Comparison of ENCODE assay signal across 22 cellular contexts in the genomic region with DNA sequence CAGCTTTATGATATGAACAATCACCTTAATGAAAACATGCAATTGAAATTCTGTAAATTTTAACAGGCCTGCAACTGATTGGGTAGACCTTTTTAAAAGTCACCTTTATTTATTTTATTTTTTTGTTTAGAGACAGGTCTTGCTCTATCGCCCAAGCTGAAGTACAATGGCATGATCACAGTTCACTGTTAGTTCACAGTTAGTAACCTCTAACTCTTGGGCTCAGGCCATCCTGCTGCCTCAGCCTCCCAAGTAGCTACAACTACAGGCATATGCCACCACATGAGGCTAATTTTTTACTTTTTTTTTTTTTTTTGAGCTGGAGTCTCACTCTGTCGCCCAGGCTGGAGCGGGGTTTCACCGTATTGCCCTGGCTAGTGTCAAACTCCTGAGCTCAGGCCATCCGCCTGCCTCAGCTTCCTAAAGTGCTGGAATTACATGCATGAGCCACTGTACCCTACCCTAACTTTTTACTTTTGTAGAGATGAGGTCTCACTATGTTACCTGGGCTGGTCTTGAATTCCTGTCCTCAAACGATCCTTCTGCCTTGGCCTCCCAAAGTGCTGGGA. TPM values are rescaled to one million over a fixed set of nuclear protein-coding genes. Genes with fewer than 3 reads are reported as not detected.
A peak's percentile ranks its signal among the peaks of the same experiment; 100 is the strongest.
DNase-seq lines count a peak whose midpoint lies in the region; ATAC-seq, FAIRE-seq and TF ChIP-seq lines count a peak whose summit lies in the region.
"Had no signal": no experiment of that assay in that cellular context is flagged by ENCODE, and none has a peak within 500 bp of the region (broad histone marks: within the 10 kb centered on the region; RNA-seq: fewer than 3 reads in every experiment).

No MANE protein-coding gene starts in this region.

- H4K20me1 ChIP-seq in HepG2 (ENCODE audit: insufficient read depth, low read length), result peaks cover 10% of the 10 kb centered on the region
- no peaks in the 10 kb centered on the region for H4K20me1 ChIP-seq in GM12878 (ENCODE audit: control insufficient read depth, insufficient read depth)

- no peaks in the 10 kb centered on the region for H3K9me3 Mint-ChIP-seq in mesothelial cell of epicardium
- H3K9me3 Mint-ChIP-seq: CD8-positive, alpha-beta memory T cell had no signal

- peaks cover 28% of the 10 kb centered on the region for H3K4me1 Mint-ChIP-seq in mesothelial cell of epicardium

- H2AFZ ChIP-seq in HepG2 (ENCODE audit: low read length) (no peak overlapping the region), GM12878 (ENCODE audit: control insufficient read depth, low read depth, low read length) (no peak overlapping the region)

- RAD21 ChIA-PET in GM12878 (lab: Charles Lee; ENCODE audit: unreplicated experiment), result interaction anchor here (0.6 to 1.1 kb wide), 4 partner anchors 9 to 120 kb away, joined by 3 to 4 read pairs (median 3); no protein-coding TSS in a partner anchor

- no peak for TF ChIP-seq EP300 in HepG2 (IDR thresholded peaks at IDR 0.05; ENCODE audit: low read depth in 2 of 2, low read length in 2 of 2)
- TF ChIP-seq EP300 in HepG2 (CRISPR knock-in tag; IDR thresholded peaks at IDR 0.05; ENCODE audit: borderline replicate concordance), result no peak
- no peak for TF ChIP-seq EP300 in GM12878 (IDR thresholded peaks at IDR 0.05; ENCODE audit: borderline replicate concordance in 1 of 2, control insufficient read depth in 1 of 2, low read depth in 2 of 2, low read length in 2 of 2)

- TF ChIP-seq RAD21 in HepG2 (CRISPR knock-in tag; IDR thresholded peaks at IDR 0.05) (no peak), GM12878 (IDR thresholded peaks at IDR 0.05; ENCODE audit: insufficient read depth, low read depth, low read length) (no peak)

- POLR2A ChIA-PET in HepG2 (lab: Yijun Ruan, JAX), result no interaction called here
- POLR2A ChIA-PET in GM12878 (lab: Charles Lee), result interaction anchor here (0.7 to 1.1 kb wide), 2 partner anchors 21 to 74 kb away, joined by 4 to 7 read pairs; no protein-coding TSS in a partner anchor

- peak overlapping the region; percentile 95 for H3K27ac Mint-ChIP-seq in mesothelial cell of epicardium

- in situ Hi-C loops in HepG2 (cut with HindIII; ENCODE audit: extremely low pct_ligation_motif_present, low pct_unique_long_range_greater_than_20kb), result no loop called here
- in situ Hi-C loops in GM12878 (cut with MboI), result no loop called here

- FAIRE-seq in HepG2 (lab: Jason Lieb, UNC), result no peak
- FAIRE-seq in GM12878 (lab: Jason Lieb, UNC), result no peak
- FAIRE-seq in GM19239 (lab: Jason Lieb, UNC), result no peak
- FAIRE-seq: A204.1, D721Med had no signal

- TF ChIP-seq POLR2A in right lobe of liver (IDR thresholded peaks at IDR 0.05) (no peak), HepG2 (IDR thresholded peaks at IDR 0.05; ENCODE audit: insufficient read depth in 1 of 2, low read depth in 2 of 2, low read length in 2 of 2) (no peak), GM12878 (IDR thresholded peaks at IDR 0.05; ENCODE audit: low read depth, low read length) (no peak)

- SMC1A ChIA-PET in GM12878 (lab: Charles Lee; ENCODE audit: uncharacterized antibody, unreplicated experiment), result interaction anchor here (0.6 to 1.5 kb wide), 3 partner anchors 9 to 181 kb away, joined by 3 read pairs; no protein-coding TSS in a partner anchor

- H3K9me3 ChIP-seq in right lobe of liver (no peaks in the 10 kb centered on the region), HepG2 (ENCODE audit: low read length) (no peaks in the 10 kb centered on the region), GM12878 (replicated peaks; ENCODE audit: control insufficient read depth, insufficient read depth, low read length) (no peaks in the 10 kb centered on the region)
- H3K9me3 ChIP-seq: BLaER1, HAP-1 had no signal

- DNase-seq in right lobe of liver (no peak), HepG2 (ENCODE audit: low spot score) (no peak), GM12878 (ENCODE audit: low read depth, low spot score) (no peak), mesothelial cell of epicardium (ENCODE audit: low spot score in 2 of 2, unreplicated experiment in 2 of 2) (no peak), left ventricle myocardium superior (no peak), GM03348 (ENCODE audit: low spot score) (no peak), GM19239 (ENCODE audit: insufficient read length, low spot score) (no peak)
- DNase-seq: CD8-positive, alpha-beta memory T cell; DMS79; Kasumi-1; MM.1S; NCI-H1092 treated with DMSO at 0.1 percent for 48 hours; NCI-H146; NCI-H2081; NCI-H748 treated with DMSO at 0.1 percent for 48 hours; OCI-M1; Right ventricle myocardium superior had no signal

- H3K4me1 ChIP-seq in right lobe of liver (peaks cover 0 to 10% (median 0%) of the 10 kb centered on the region in 4 donors), HepG2 (ENCODE audit: insufficient read depth, low read length) (peaks cover 6% of the 10 kb centered on the region; the same call in 1 of the 2 replicates), GM12878 (ENCODE audit: control insufficient read depth, insufficient read depth, low read length) (peaks cover 9% of the 10 kb centered on the region)

- peak overlapping the region in 1 of 3 donors; percentile 14 for H3K27ac ChIP-seq in right lobe of liver
- no peak overlapping the region for H3K27ac ChIP-seq in HepG2 (ENCODE audit: extremely low read length, insufficient read depth, low read length)
- no peak overlapping the region for H3K27ac ChIP-seq in GM12878 (ENCODE audit: control insufficient read depth, insufficient read depth)
- H3K27ac ChIP-seq: BLaER1 had no signal

- intact Hi-C loops in right lobe of liver (cut with DNase I) (no loop called here), HepG2 (cut with micrococcal nuclease; ENCODE audit: unreplicated experiment) (no loop called here), GM12878 (cut with micrococcal nuclease; ENCODE audit: unreplicated experiment) (no loop called here), left ventricle myocardium superior (cut with micrococcal nuclease) (no loop called here)

- BruUV-seq in HepG2 (replicated peaks; lab: Mats Ljungman, UMichigan), result no TSS peak
- no TSS peak for BruUV-seq in GM12878 (replicated peaks; lab: Mats Ljungman, UMichigan)

- CTCF ChIA-PET in HepG2 (lab: Yijun Ruan, JAX; ENCODE audit: low intra/inter-chr PET ratio, low total read pairs), result no interaction called here
- CTCF ChIA-PET in GM12878 (lab: Yijun Ruan, JAX), result interaction anchor here (0.7 to 1.0 kb wide), 3 partner anchors 13 to 113 kb away, joined by 3 read pairs; no protein-coding TSS in a partner anchor

- H3K36me3 ChIP-seq in right lobe of liver (peaks cover 0 to 7% (median 1%) of the 10 kb centered on the region in 4 donors), HepG2 (replicated peaks in 1 of 2; ENCODE audit: control insufficient read depth in 1 of 2, insufficient read depth in 2 of 2, low read length in 2 of 2) (peaks cover 13 to 60% of the 10 kb centered on the region in 2 experiments; a peak in 4 of 5 replicates), GM12878 (ENCODE audit: control insufficient read depth in 2 of 2, insufficient read depth in 2 of 2, low read length in 1 of 2) (peaks cover 5 to 8% of the 10 kb centered on the region in 2 experiments)

- H3K27me3 Mint-ChIP-seq in mesothelial cell of epicardium (ENCODE audit: low read depth), result no peaks in the 10 kb centered on the region
- H3K27me3 Mint-ChIP-seq: CD8-positive, alpha-beta memory T cell had no signal

- peak; percentile 53 to 90 (median 64) for ATAC-seq in right lobe of liver
- no peak; the same call in 2 of the 3 replicates for ATAC-seq in HepG2
- peak; percentile 56 for ATAC-seq in GM12878
- no peak for ATAC-seq in left ventricle myocardium superior
- no peak for ATAC-seq in HG02840 (IDR thresholded peaks at IDR 0.05; ENCODE audit: low FRiP score, unreplicated experiment)

- no peak overlapping the region for H3K4me3 Mint-ChIP-seq in mesothelial cell of epicardium
- H3K4me3 Mint-ChIP-seq: CD8-positive, alpha-beta memory T cell had no signal

- H3K79me2 ChIP-seq in HepG2 (ENCODE audit: insufficient read depth, low read length), result peaks cover 56% of the 10 kb centered on the region
- H3K79me2 ChIP-seq in GM12878 (ENCODE audit: control insufficient read depth, insufficient read depth, low read length), result peaks cover 26% of the 10 kb centered on the region

- H3K4me3 ChIP-seq in right lobe of liver, result no peak overlapping the region
- H3K4me3 ChIP-seq in HepG2 (replicated peaks in 1 of 3; ENCODE audit: insufficient read depth in 1 of 3, low read depth in 2 of 3, low read length in 3 of 3), result no peak overlapping the region
- no peak overlapping the region for H3K4me3 ChIP-seq in GM12878
- H3K4me3 ChIP-seq: BLaER1, HAP-1 had no signal

- peaks cover 15% of the 10 kb centered on the region for H3K36me3 Mint-ChIP-seq in mesothelial cell of epicardium

- WGBS in right lobe of liver (ENCODE audit: insufficient coverage, low coverage, low lambda C conversion rate, missing lambda C conversion rate), result 84% methylated on average over 6 of the region's 6 CpGs
- WGBS in HepG2 (ENCODE audit: low lambda C conversion rate), result 97% methylated on average over 6 of the region's 6 CpGs
- WGBS in GM12878 (ENCODE audit: insufficient coverage, insufficient replicate concordance, low lambda C conversion rate, missing lambda C conversion rate), result 95% methylated on average over 6 of the region's 6 CpGs

- H3K4me2 ChIP-seq in HepG2 (ENCODE audit: low read depth, low read length) (no peak overlapping the region), GM12878 (ENCODE audit: control insufficient read depth, insufficient read depth) (no peak overlapping the region)
- H3K4me2 ChIP-seq: BLaER1 had no signal

- no peaks in the 10 kb centered on the region for H3K27me3 ChIP-seq in right lobe of liver
- no peaks in the 10 kb centered on the region for H3K27me3 ChIP-seq in HepG2 (ENCODE audit: control insufficient read depth in 1 of 2, insufficient read depth in 2 of 2, low read length in 2 of 2)
- no peaks in the 10 kb centered on the region for H3K27me3 ChIP-seq in GM12878 (replicated peaks in 1 of 2; ENCODE audit: control insufficient read depth in 2 of 2, insufficient read depth in 2 of 2, low read length in 1 of 2)
- H3K27me3 ChIP-seq: BLaER1 had no signal

- H3K9ac ChIP-seq in HepG2 (ENCODE audit: insufficient read depth, low read depth, low read length) (no peak overlapping the region), GM12878 (ENCODE audit: control insufficient read depth, insufficient read depth, low read length) (no peak overlapping the region)
- H3K9ac ChIP-seq: BLaER1 had no signal

- TF ChIP-seq CTCF in right lobe of liver (IDR thresholded peaks at IDR 0.05) (no peak), HepG2 (CRISPR knock-in tag; IDR thresholded peaks at IDR 0.05) (no peak), GM12878 (IDR thresholded peaks at IDR 0.05 in 2 of 3, conservative IDR thresholded peaks at IDR 0.05 in 1 of 3; ENCODE audit: control insufficient read depth in 2 of 3, extremely low read depth in 1 of 3, insufficient read depth in 1 of 3, low read depth in 3 of 3, low read length in 3 of 3) (no peak), mesothelial cell of epicardium (IDR thresholded peaks at IDR 0.05; ENCODE audit: unreplicated experiment) (no peak)

RNA-seq across cellular contexts. Expression of a gene that starts 28.0 kb away (rescaled TPM):
- total RNA-seq in right lobe of liver (10 to 100 TPM; 47.8 to 54.1 (median 52.5) TPM), HepG2 (2016; rRNA removed; fragmentation: Illumina TruSeq; extraction: Trizol) (66.2 and 87.1 TPM in 2 replicates), GM12878 (2014; rRNA removed) (52.4 and 55.5 TPM in 2 replicates), GM12878 (2014; rRNA removed; fragmentation: Illumina TruSeq; extraction: Trizol) (44.7 and 50.7 TPM in 2 replicates), GM12878 (2021) (66.5 and 66.8 TPM in 2 replicates), mesothelial cell of epicardium (103 to 109 TPM (median 108 TPM) in 3 replicates), left ventricle myocardium superior (33.7 TPM)
- total RNA-seq in HepG2 (2016; cell fraction: cytosol; rRNA removed; fragmentation: Illumina TruSeq; extraction: Trizol; ENCODE audit: low read depth), result 7.1 TPM in 2 replicates
- total RNA-seq in HepG2 (2016; cell fraction: insoluble cytoplasmic fraction; rRNA removed; fragmentation: Illumina TruSeq; extraction: Trizol), result 66.4 and 87.7 TPM in 2 replicates
- total RNA-seq in HepG2 (2016; cell fraction: membrane; rRNA removed; fragmentation: Illumina TruSeq; extraction: Trizol), result 21.0 and 22.8 TPM in 2 replicates
- 90.7 and 111 TPM in 2 replicates for total RNA-seq in HepG2 (2016; cell fraction: nucleus; rRNA removed; fragmentation: Illumina TruSeq; extraction: Trizol)
- polyA plus RNA-seq in HepG2 (2011; rRNA removed) (58.8 and 62.2 TPM in 2 replicates), GM12878 (2011; rRNA removed) (74.2 and 83.7 TPM in 2 replicates), GM12878 (2014; fragmentation: Illumina TruSeq; extraction: Trizol) (61.8 and 72.6 TPM in 2 replicates), GM12878 (2014; fragmentation: Nextera tagmentation; extraction: Ambion mirVana) (1 to 10 TPM; 5.9 to 8.4 TPM), GM12878 (2014; rRNA removed) (42.2 and 50.9 TPM in 2 replicates), GM12878 (2016; fragmentation: Nextera tagmentation; extraction: Ambion mirVana) (10 to 100 TPM; 35.1 to 35.7 TPM)
- polyA plus RNA-seq in HepG2 (2011; cell fraction: cytosol; rRNA removed), result 40.7 and 56.1 TPM in 2 replicates
- 69.2 and 80.7 TPM in 2 replicates for polyA plus RNA-seq in HepG2 (2011; cell fraction: nucleus; rRNA removed)
- polyA plus RNA-seq in HepG2 (2012), result 41.7 and 51.2 TPM in 2 replicates
- polyA plus RNA-seq in HepG2 (2016; cell fraction: cytosol; fragmentation: Illumina TruSeq; extraction: Trizol; ENCODE audit: low read depth), result 2.4 and 3.2 TPM in 2 replicates
- polyA plus RNA-seq in HepG2 (2016; cell fraction: insoluble cytoplasmic fraction; fragmentation: Illumina TruSeq; extraction: Trizol; ENCODE audit: low read depth), result 61.2 and 67.4 TPM in 2 replicates
- polyA plus RNA-seq in HepG2 (2016; cell fraction: membrane; fragmentation: Illumina TruSeq; extraction: Trizol; ENCODE audit: low read depth), result 9.9 and 10.4 TPM in 2 replicates
- polyA plus RNA-seq in HepG2 (2016; cell fraction: nucleus; fragmentation: Illumina TruSeq; extraction: Trizol; ENCODE audit: insufficient read depth, low read depth), result 71.7 and 84.0 TPM in 2 replicates
- 149 and 155 TPM in 2 replicates for polyA minus RNA-seq in HepG2 (2011; rRNA and poly(A)+ RNA removed; ENCODE audit: low replicate concordance)
- polyA minus RNA-seq in HepG2 (2011; cell fraction: cytosol; rRNA and poly(A)+ RNA removed), result 71.5 and 78.8 TPM in 2 replicates
- polyA minus RNA-seq in HepG2 (2011; cell fraction: nucleus; rRNA and poly(A)+ RNA removed), result 197 and 211 TPM in 2 replicates
- 292 and 333 TPM in 2 replicates for total RNA-seq in GM12878 (2013; cell fraction: nucleolus; rRNA removed)
- 28.5 TPM for polyA plus RNA-seq in GM12878 (2011; ENCODE audit: low read depth)
- polyA plus RNA-seq in GM12878 (2011; cell fraction: cytosol; rRNA removed), result 61.0 and 81.2 TPM in 2 replicates
- 65.0 and 82.2 TPM in 2 replicates for polyA plus RNA-seq in GM12878 (2011; cell fraction: nucleus; rRNA removed)
- 31.0 and 35.6 TPM in 2 replicates for polyA plus RNA-seq in GM12878 (2012)
- polyA minus RNA-seq in GM12878 (2011; rRNA and poly(A)+ RNA removed), result 122 and 141 TPM in 2 replicates
- polyA minus RNA-seq in GM12878 (2011; cell fraction: cytosol; rRNA and poly(A)+ RNA removed), result 48.4 and 57.3 TPM in 2 replicates
- 68.1 and 97.1 TPM in 2 replicates for polyA minus RNA-seq in GM12878 (2011; cell fraction: nucleus; rRNA and poly(A)+ RNA removed)

RNA-seq across cellular contexts. Expression of a gene that starts 56.1 kb away (rescaled TPM):
- total RNA-seq in right lobe of liver (1 to 10 TPM; 2.3 to 9.8 (median 5.6) TPM), HepG2 (2016; rRNA removed; fragmentation: Illumina TruSeq; extraction: Trizol) (8.9 and 9.6 TPM in 2 replicates), GM12878 (2014; rRNA removed) (7.2 and 8.9 TPM in 2 replicates), GM12878 (2014; rRNA removed; fragmentation: Illumina TruSeq; extraction: Trizol) (6.7 and 7.0 TPM in 2 replicates), GM12878 (2021) (10.8 and 13.2 TPM in 2 replicates), mesothelial cell of epicardium (18.2 to 19.0 TPM (median 18.6 TPM) in 3 replicates), left ventricle myocardium superior (3.4 TPM)
- total RNA-seq in HepG2 (2016; cell fraction: cytosol; rRNA removed; fragmentation: Illumina TruSeq; extraction: Trizol; ENCODE audit: low read depth), result 11.8 and 13.6 TPM in 2 replicates
- 8.2 and 9.0 TPM in 2 replicates for total RNA-seq in HepG2 (2016; cell fraction: insoluble cytoplasmic fraction; rRNA removed; fragmentation: Illumina TruSeq; extraction: Trizol)
- 7.0 and 7.7 TPM in 2 replicates for total RNA-seq in HepG2 (2016; cell fraction: membrane; rRNA removed; fragmentation: Illumina TruSeq; extraction: Trizol)
- total RNA-seq in HepG2 (2016; cell fraction: nucleus; rRNA removed; fragmentation: Illumina TruSeq; extraction: Trizol), result 10.5 and 11.4 TPM in 2 replicates
- polyA plus RNA-seq in HepG2 (2011; rRNA removed) (8.9 and 13.8 TPM in 2 replicates), GM12878 (2011; rRNA removed) (7.6 and 8.3 TPM in 2 replicates), GM12878 (2014; fragmentation: Illumina TruSeq; extraction: Trizol) (9.3 and 9.9 TPM in 2 replicates), GM12878 (2014; fragmentation: Nextera tagmentation; extraction: Ambion mirVana) (1 to 10 TPM; 1.0 to 3.0 TPM), GM12878 (2014; rRNA removed) (8.2 and 8.5 TPM in 2 replicates), GM12878 (2016; fragmentation: Nextera tagmentation; extraction: Ambion mirVana) (1 to 10 TPM; 3.2 to 3.8 TPM)
- 6.1 and 9.0 TPM in 2 replicates for polyA plus RNA-seq in HepG2 (2011; cell fraction: cytosol; rRNA removed)
- polyA plus RNA-seq in HepG2 (2011; cell fraction: nucleus; rRNA removed), result 10.8 and 14.3 TPM in 2 replicates
- 5.4 and 5.8 TPM in 2 replicates for polyA plus RNA-seq in HepG2 (2012)
- polyA plus RNA-seq in HepG2 (2016; cell fraction: cytosol; fragmentation: Illumina TruSeq; extraction: Trizol; ENCODE audit: low read depth), result 0.49 and 0.51 TPM in 2 replicates
- 4.9 and 5.3 TPM in 2 replicates for polyA plus RNA-seq in HepG2 (2016; cell fraction: insoluble cytoplasmic fraction; fragmentation: Illumina TruSeq; extraction: Trizol; ENCODE audit: low read depth)
- polyA plus RNA-seq in HepG2 (2016; cell fraction: membrane; fragmentation: Illumina TruSeq; extraction: Trizol; ENCODE audit: low read depth), result 0.70 and 0.99 TPM in 2 replicates
- 10.8 and 11.1 TPM in 2 replicates for polyA plus RNA-seq in HepG2 (2016; cell fraction: nucleus; fragmentation: Illumina TruSeq; extraction: Trizol; ENCODE audit: insufficient read depth, low read depth)
- 27.4 and 35.4 TPM in 2 replicates for polyA minus RNA-seq in HepG2 (2011; rRNA and poly(A)+ RNA removed; ENCODE audit: low replicate concordance)
- 14.7 and 18.3 TPM in 2 replicates for polyA minus RNA-seq in HepG2 (2011; cell fraction: cytosol; rRNA and poly(A)+ RNA removed)
- 23.0 and 30.5 TPM in 2 replicates for polyA minus RNA-seq in HepG2 (2011; cell fraction: nucleus; rRNA and poly(A)+ RNA removed)
- total RNA-seq in GM12878 (2013; cell fraction: nucleolus; rRNA removed), result 12.3 and 13.2 TPM in 2 replicates
- polyA plus RNA-seq in GM12878 (2011; ENCODE audit: low read depth), result 2.9 TPM
- polyA plus RNA-seq in GM12878 (2011; cell fraction: cytosol; rRNA removed), result 6.7 TPM in 2 replicates
- 5.7 and 6.2 TPM in 2 replicates for polyA plus RNA-seq in GM12878 (2011; cell fraction: nucleus; rRNA removed)
- polyA plus RNA-seq in GM12878 (2012), result 3.3 and 3.5 TPM in 2 replicates
- polyA minus RNA-seq in GM12878 (2011; rRNA and poly(A)+ RNA removed), result 18.3 and 22.1 TPM in 2 replicates
- 7.4 and 7.9 TPM in 2 replicates for polyA minus RNA-seq in GM12878 (2011; cell fraction: cytosol; rRNA and poly(A)+ RNA removed)
- 4.8 and 7.7 TPM in 2 replicates for polyA minus RNA-seq in GM12878 (2011; cell fraction: nucleus; rRNA and poly(A)+ RNA removed)

Comparison
In these comparisons a context has a peak if more than half of its experiments do, and no peak if none do; other contexts are left out.
1. ATAC-seq: peak in right lobe of liver (4 of 4) and GM12878 (single experiment); none in HepG2 (single experiment), left ventricle myocardium superior (single experiment) and HG02840 (single experiment).